Comparison of ENCODE assay signal across 8 cellular contexts in genomic region chr11:117822031-117822521, GRCh38. TPM values are rescaled to one million over a fixed set of nuclear protein-coding genes. Genes with fewer than 3 reads are reported as not detected.
A peak's percentile ranks its signal among the peaks of the same experiment; 100 is the strongest.
DNase-seq lines count a peak whose midpoint lies in the region; ATAC-seq, FAIRE-seq and TF ChIP-seq lines count a peak whose summit lies in the region.

No MANE protein-coding gene starts in this region.

- DNase-seq in AG04450 (ENCODE audit: low read depth, low spot score) (no peak), GM12891 (ENCODE audit: insufficient read length, low spot score) (no peak), T-cell (peak in 25 of 34 experiments; percentile 29 to 59 (median 49)), mucosa of gallbladder (ENCODE audit: low spot score) (peak; percentile 75)
- DNase-seq in central memory CD4-positive, alpha-beta T cell: peak; percentile 30

- FAIRE-seq in GM12891 (lab: Jason Lieb, UNC): peak; percentile 89

- H3K27ac ChIP-seq in AG04450 (ENCODE audit: low read depth, low read length): no peak overlapping the region

- peak overlapping the region in 1 of 3 donors; percentile 60 for H3K4me3 Mint-ChIP-seq in T-cell

- H3K4me3 ChIP-seq in AG04450 (ENCODE audit: low read depth, low read length): no peak overlapping the region

- no peaks in the 10 kb centered on the region for H3K36me3 Mint-ChIP-seq in T-cell

- CTCF ChIA-PET in AG04450 (lab: Charles Lee): interaction anchor here (0.7 to 9.3 kb wide), 4 partner anchors 11 to 125 kb away, joined by 3 to 238 read pairs (median 22); no protein-coding TSS in a partner anchor
- CTCF ChIA-PET in T-cell (lab: Charles Lee): interaction anchor here (1.0 to 2.0 kb wide), 3 partner anchors 14 to 231 kb away, joined by 3 to 8 read pairs (median 3); no protein-coding TSS in a partner anchor

- H3K9me3 Mint-ChIP-seq in T-cell: no peaks in the 10 kb centered on the region

- H3K27me3 Mint-ChIP-seq in T-cell: no peaks in the 10 kb centered on the region

- POLR2A ChIA-PET in AG04450 (lab: Yijun Ruan, JAX): no interaction called here
- POLR2A ChIA-PET in T-cell (lab: Charles Lee): no interaction called here

- no peaks in the 10 kb centered on the region; the same call in 1 of the 2 replicates for H3K9me3 ChIP-seq in AG04450 (ENCODE audit: control insufficient read depth, insufficient read depth, low read length)

- H3K4me1 Mint-ChIP-seq in T-cell: peaks cover 54 to 65% (median 65%) of the 10 kb centered on the region in 3 donors

- peaks cover 5% of the 10 kb centered on the region for H3K27me3 ChIP-seq in AG04450 (ENCODE audit: control insufficient read depth, insufficient read depth, low read length)

- peak in 3 of 4 experiments; percentile 31 to 46 (median 46) for ATAC-seq in T-cell (replicated peaks in 1 of 4)
- ATAC-seq in GM21619 (IDR thresholded peaks at IDR 0.05; ENCODE audit: unreplicated experiment): no peak
- no peak for ATAC-seq in GM19455 (IDR thresholded peaks at IDR 0.05; ENCODE audit: unreplicated experiment)
- no peak for ATAC-seq in GM18870 (IDR thresholded peaks at IDR 0.05; ENCODE audit: unreplicated experiment)

- TF ChIP-seq POLR2A in GM12891 (IDR thresholded peaks at IDR 0.05; ENCODE audit: low read depth, low read length): no peak

- H3K27ac Mint-ChIP-seq in T-cell: peak overlapping the region in 1 of 2 donors; percentile 22

- peak; percentile 61 for TF ChIP-seq CTCF in AG04450 (IDR thresholded peaks at IDR 0.05; ENCODE audit: low read depth, low read length)

TF ChIP-seq in GM12891, 5 proteins besides CTCF, POLR2A, EP300 and RAD21:
- no peak for TF ChIP-seq POLR2AphosphoS5 (IDR thresholded peaks at IDR 0.05; ENCODE audit: low read depth, low read length)
- no peak for TF ChIP-seq TAF1 (IDR thresholded peaks at IDR 0.05; ENCODE audit: low read depth, low read length)
- no peak for TF ChIP-seq POU2F2 (IDR thresholded peaks at IDR 0.05; ENCODE audit: low read depth, low read length)
- TF ChIP-seq SPI1 (IDR thresholded peaks at IDR 0.05; ENCODE audit: low read depth, low read length): no peak
- TF ChIP-seq PAX5 (IDR thresholded peaks at IDR 0.05; ENCODE audit: insufficient read depth, low read length, severe bottlenecking): no peak

RNA-seq across cellular contexts. Expression of gene FXYD2, which starts 2.5 kb away (rescaled TPM):
- 0.14 TPM in 1 of 2 replicates, not detected in the other for polyA plus RNA-seq in AG04450 (2011; rRNA removed)
- polyA minus RNA-seq in AG04450 (2011; rRNA and poly(A)+ RNA removed): 0.55 TPM in 1 of 2 replicates, not detected in the other
- 2.2 TPM for polyA plus RNA-seq in GM12891 (2012; ENCODE audit: low read depth, missing spikeins)
- total RNA-seq in T-cell (10 to 100 TPM in 4 of 5 donors, 1 to 10 TPM in 1; 4.3 to 26.0 (median 14.7) TPM), mucosa of gallbladder (1,539 TPM)

RNA-seq across cellular contexts. Expression of gene DSCAML1, which starts 25.1 kb away (rescaled TPM):
- polyA plus RNA-seq in AG04450 (2011; rRNA removed): not detected in 2 replicates
- not detected in 2 replicates for polyA minus RNA-seq in AG04450 (2011; rRNA and poly(A)+ RNA removed)
- 0.04 TPM for polyA plus RNA-seq in GM12891 (2012; ENCODE audit: low read depth, missing spikeins)
- total RNA-seq in T-cell (1 to 10 TPM in 2 of 5 donors, under 1 TPM in 3; 0.15 to 2.4 (median 0.96) TPM), mucosa of gallbladder (8.0 TPM)

RNA-seq across cellular contexts. Expression of gene FXYD6, which starts 54.4 kb away (rescaled TPM):
- 19.8 and 21.4 TPM in 2 replicates for polyA plus RNA-seq in AG04450 (2011; rRNA removed)
- 9.7 and 11.8 TPM in 2 replicates for polyA minus RNA-seq in AG04450 (2011; rRNA and poly(A)+ RNA removed)
- polyA plus RNA-seq in GM12891 (2012; ENCODE audit: low read depth, missing spikeins): 0.35 TPM
- total RNA-seq in T-cell: under 1 TPM in 3 of 5 donors, not detected in 2; 0.38 to 0.73 (median 0.53) TPM
- 185 TPM for total RNA-seq in mucosa of gallbladder

Comparison
In these comparisons a context has a peak if more than half of its experiments do, and no peak if none do; other contexts are left out.
1. DNase-seq: peak in T-cell (25 of 34), central memory CD4-positive, alpha-beta T cell (single experiment) and mucosa of gallbladder (single experiment); none in AG04450 (single experiment) and GM12891 (single experiment).
2. ATAC-seq: peak in T-cell (3 of 4); none in GM21619 (single experiment), GM19455 (single experiment) and GM18870 (single experiment).
3. RNA of gene FXYD2, which starts 2.5 kb away (total RNA-seq): 1,539 TPM in mucosa of gallbladder (single experiment); 4.3 to 26.0 TPM in T-cell; every median in the first group is over 10 times any median in the second.
4. RNA of gene FXYD6, which starts 54.4 kb away (total RNA-seq): 185 TPM in mucosa of gallbladder (single experiment); 0.38 to 0.73 TPM in T-cell; every median in the first group is over 100 times any median in the second.